ENCODE assay signal across 20 cellular contexts in genomic region chr1:221574529-221574928, GRCh38.
"Had no signal": no experiment of that assay in that cellular context is flagged by ENCODE, and none has a peak within 500 bp of the region (broad histone marks: within the 10 kb centered on the region; RNA-seq: fewer than 3 reads in every experiment).

No MANE protein-coding gene starts in this region.

- DNase-seq: activated CD4-positive, alpha-beta T cell treated with anti-CD3 and anti-CD28 coated beads, Interleukin-2, amount 50 U/mL, for 1 hour; activated CD4-positive, CD25-positive, alpha-beta regulatory T cell treated with anti-CD3 and anti-CD28 coated beads, Interleukin-2, amount 50 U/mL, for 72 hours; activated effector memory CD4-positive, alpha-beta T cell treated with anti-CD3 and anti-CD28 coated beads, Interleukin-2, amount 50 U/mL, for 16 hours; activated T-cell treated with anti-CD3 and anti-CD28 coated beads, Interleukin-2, amount 50 U/mL, for 72 hours; adrenal gland; central memory CD4-positive, alpha-beta T cell; colonic mucosa; endodermal cell; erythroblast; gastrocnemius medialis; heart left ventricle; left colon; lower lobe of right lung; nephron progenitor cell; nucleus accumbens; posterior cingulate gyrus; stimulated activated naive B cell treated with anti-CD40 and anti-IgM and Interleukin-4, amounts not matched to agents 10 μg/mL and 1 μg/mL and 100 μg/mL, for 72 hours; T-helper 17 cell; upper lobe of right lung had no signal

- H3K4me1 ChIP-seq: adrenal gland, colonic mucosa, lower lobe of right lung, upper lobe of right lung had no signal

- H3K9me3 ChIP-seq: adrenal gland, colonic mucosa, gastrocnemius medialis, lower lobe of right lung, upper lobe of right lung had no signal

- H3K36me3 ChIP-seq: adrenal gland, colonic mucosa, gastrocnemius medialis, heart left ventricle, lower lobe of right lung, upper lobe of right lung had no signal

- H3K4me3 ChIP-seq: adrenal gland, colonic mucosa, gastrocnemius medialis, heart left ventricle, lower lobe of right lung, upper lobe of right lung had no signal

- H3K27ac ChIP-seq: adrenal gland, colonic mucosa, gastrocnemius medialis, heart left ventricle, lower lobe of right lung, upper lobe of right lung, VCaP had no signal

- H3K27me3 ChIP-seq: adrenal gland, colonic mucosa, gastrocnemius medialis, heart left ventricle, upper lobe of right lung had no signal
